ENCODE assay signal across 7 cellular contexts in genomic region chr20:53587157-53587703, GRCh38. TPM values are rescaled to one million over a fixed set of nuclear protein-coding genes. Genes with fewer than 3 reads are reported as not detected.
DNase-seq lines count a peak whose midpoint lies in the region; ATAC-seq and TF ChIP-seq lines count a peak whose summit lies in the region.
"Not testable (repeated sequence)": the region's sequence is repeated elsewhere in the genome, so short reads cannot be mapped to it uniquely, and the experiment has no call there.

No MANE protein-coding gene starts in this region.

- H3F3A ChIP-seq in smooth muscle cell (ENCODE audit: low read depth): not testable (repeated sequence)

- DNase-seq in GM12865 (ENCODE audit: low read depth); NB4 (ENCODE audit: low read depth); activated T-helper 2 cell treated with anti-CD3 and anti-CD28 coated beads, Interferon-gamma antibody, Interleukin-2, Interleukin-4, amounts not matched to agents 10 μg/mL and 5 μg/mL and 100 μg/mL, durations not matched to agents 14 hours and 24 hours and 36 hours (ENCODE audit: low spot score); colonic mucosa; lower lobe of right lung; smooth muscle cell (lab: John Stamatoyannopoulos, UW; ENCODE audit: unreplicated experiment): not testable (repeated sequence)

- not testable (repeated sequence) for H3K4me1 ChIP-seq in colonic mucosa
- peaks cover 49% of the 10 kb centered on the region for H3K4me1 ChIP-seq in lower lobe of right lung
- H3K4me1 ChIP-seq in smooth muscle cell (ENCODE audit: low read depth): peaks cover 80% of the 10 kb centered on the region

- H3K9ac ChIP-seq in colonic mucosa (ENCODE audit: low read depth in 2 of 2, low read length in 2 of 2): peak overlapping the region in 1 of 2 donors; percentile 19
- H3K9ac ChIP-seq in smooth muscle cell (ENCODE audit: low read depth): peak overlapping the region; percentile 11

- H3K79me2 ChIP-seq in smooth muscle cell (ENCODE audit: low read depth): peaks cover 93% of the 10 kb centered on the region

- ATAC-seq in lower lobe of right lung: not testable (repeated sequence)

- H3K27ac Mint-ChIP-seq in activated T-helper 2 cell treated with anti-CD3 and anti-CD28 coated beads, Interferon-gamma antibody, Interleukin-2, Interleukin-4, amounts not matched to agents 10 μg/mL and 5 μg/mL and 100 μg/mL, durations not matched to agents 14 hours and 24 hours and 36 hours: peak overlapping the region; percentile 73

- H4K20me1 ChIP-seq in smooth muscle cell (ENCODE audit: low read depth): peaks cover 37% of the 10 kb centered on the region

- H3K4me3 ChIP-seq in GM12865 (ENCODE audit: low read depth, low read length) (peak overlapping the region; percentile 55), NB4 (ENCODE audit: low read depth, low read length) (peak overlapping the region; percentile 21)
- not testable (repeated sequence) for H3K4me3 ChIP-seq in colonic mucosa, lower lobe of right lung, smooth muscle cell

- not testable (repeated sequence) for H3K9me3 ChIP-seq in colonic mucosa; lower lobe of right lung; smooth muscle cell (replicated peaks; ENCODE audit: low read depth)

- not testable (repeated sequence) for H3K27me3 ChIP-seq in colonic mucosa; lower lobe of right lung (ENCODE audit: low read depth); smooth muscle cell (ENCODE audit: low read depth)

- not testable (repeated sequence) for H2AFZ ChIP-seq in smooth muscle cell (ENCODE audit: low read depth)

- H3K36me3 Mint-ChIP-seq in activated T-helper 2 cell treated with anti-CD3 and anti-CD28 coated beads, Interferon-gamma antibody, Interleukin-2, Interleukin-4, amounts not matched to agents 10 μg/mL and 5 μg/mL and 100 μg/mL, durations not matched to agents 14 hours and 24 hours and 36 hours (ENCODE audit: low read depth): peaks cover 44% of the 10 kb centered on the region

- H3K4me1 Mint-ChIP-seq in activated T-helper 2 cell treated with anti-CD3 and anti-CD28 coated beads, Interferon-gamma antibody, Interleukin-2, Interleukin-4, amounts not matched to agents 10 μg/mL and 5 μg/mL and 100 μg/mL, durations not matched to agents 14 hours and 24 hours and 36 hours (ENCODE audit: low read depth): peaks cover 68% of the 10 kb centered on the region

- not testable (repeated sequence) for H3K9me3 Mint-ChIP-seq in activated T-helper 2 cell treated with anti-CD3 and anti-CD28 coated beads, Interferon-gamma antibody, Interleukin-2, Interleukin-4, amounts not matched to agents 10 μg/mL and 5 μg/mL and 100 μg/mL, durations not matched to agents 14 hours and 24 hours and 36 hours

- H3K27me3 Mint-ChIP-seq in activated T-helper 2 cell treated with anti-CD3 and anti-CD28 coated beads, Interferon-gamma antibody, Interleukin-2, Interleukin-4, amounts not matched to agents 10 μg/mL and 5 μg/mL and 100 μg/mL, durations not matched to agents 14 hours and 24 hours and 36 hours (ENCODE audit: low read depth): not testable (repeated sequence)

- not testable (repeated sequence) for TF ChIP-seq CTCF in GM12865 (IDR thresholded peaks at IDR 0.05; ENCODE audit: insufficient read depth, low read depth, low read length, missing control alignments); NB4 (IDR thresholded peaks at IDR 0.05; ENCODE audit: low read depth, low read length); VCaP (conservative IDR thresholded peaks at IDR 0.05); colonic mucosa (IDR thresholded peaks at IDR 0.05); lower lobe of right lung (IDR thresholded peaks at IDR 0.05); smooth muscle cell (IDR thresholded peaks at IDR 0.05; ENCODE audit: borderline replicate concordance, insufficient read depth, poor library complexity, severe bottlenecking)

- H3K27ac ChIP-seq in VCaP (peak overlapping the region; percentile 63), colonic mucosa (peak overlapping the region; percentile 71), lower lobe of right lung (peak overlapping the region; percentile 20), smooth muscle cell (ENCODE audit: low read depth) (peak overlapping the region; percentile 86)

- 95% methylated on average over 1 of the region's 1 CpG for WGBS in smooth muscle cell (ENCODE audit: low lambda C conversion rate)

- H3K4me2 ChIP-seq in smooth muscle cell: peak overlapping the region; percentile 7

- not testable (repeated sequence) for TF ChIP-seq POLR2A in NB4 (IDR thresholded peaks at IDR 0.05; ENCODE audit: extremely low read depth, insufficient read length)

- H3K4me3 Mint-ChIP-seq in activated T-helper 2 cell treated with anti-CD3 and anti-CD28 coated beads, Interferon-gamma antibody, Interleukin-2, Interleukin-4, amounts not matched to agents 10 μg/mL and 5 μg/mL and 100 μg/mL, durations not matched to agents 14 hours and 24 hours and 36 hours (ENCODE audit: low read depth): not testable (repeated sequence)

- intact Hi-C loops in activated T-helper 2 cell treated with anti-CD3 and anti-CD28 coated beads, Interferon-gamma antibody, Interleukin-2, Interleukin-4, amounts not matched to agents 10 μg/mL and 5 μg/mL and 100 μg/mL, durations not matched to agents 14 hours and 24 hours and 36 hours (cut with micrococcal nuclease): loop anchor here (5.0 kb wide), 1 partner anchor 35 kb away; no protein-coding TSS in a partner anchor
- intact Hi-C loops in colonic mucosa (cut with DNase I); lower lobe of right lung (cut with DNase I): not testable (repeated sequence)

- H3K36me3 ChIP-seq in colonic mucosa; lower lobe of right lung; smooth muscle cell (ENCODE audit: low read depth): not testable (repeated sequence)

RNA-seq across cellular contexts. Expression of gene ZNF217, which starts 6.4 kb away (rescaled TPM):
- 55.4 and 60.6 TPM in 2 replicates for total RNA-seq in activated T-helper 2 cell treated with anti-CD3 and anti-CD28 coated beads, Interferon-gamma antibody, Interleukin-2, Interleukin-4, amounts not matched to agents 10 μg/mL and 5 μg/mL and 100 μg/mL, durations not matched to agents 14 hours and 24 hours and 36 hours
- 10 to 100 TPM; 45.7 to 73.0 TPM for total RNA-seq in colonic mucosa
- 44.8 TPM for total RNA-seq in lower lobe of right lung
- total RNA-seq in smooth muscle cell: 42.2 and 42.9 TPM in 2 replicates
- polyA plus RNA-seq in smooth muscle cell: 3.9 and 8.5 TPM in 2 replicates

Comparison
In these comparisons a context has a peak if more than half of its experiments do, and no peak if none do; other contexts are left out.
1. H3K27ac ChIP-seq: peak in every context shown above with its lines; median percentile 86 in smooth muscle cell; 71 in colonic mucosa; 63 in VCaP; 20 in lower lobe of right lung.